In genomic region chr10:131898061-131898460, GRCh38 we compare ENCODE assay signal across 25 cellular contexts.
"Had no signal": no experiment of that assay in that cellular context is flagged by ENCODE, and none has a peak within 500 bp of the region (broad histone marks: within the 10 kb centered on the region; RNA-seq: fewer than 3 reads in every experiment).

No MANE protein-coding gene starts in this region.

- H3K27me3 ChIP-seq: adrenal gland, ascending aorta, pancreas, thyroid gland had no signal

- H3K36me3 Mint-ChIP-seq: activated naive CD8-positive, alpha-beta T cell; mesothelial cell of epicardium; naive thymus-derived CD8-positive, alpha-beta T cell had no signal

- H3K4me3 ChIP-seq: adrenal gland, ascending aorta, left ventricle myocardium inferior, pancreas, thyroid gland had no signal

- H3K4me3 Mint-ChIP-seq: activated naive CD8-positive, alpha-beta T cell; mesothelial cell of epicardium had no signal

- H3K9me3 Mint-ChIP-seq: activated T-cell treated with anti-CD3 and anti-CD28 coated beads, Interleukin-2, amount 50 U/mL, for 4 hours; activated T-helper 2 cell treated with anti-CD3 and anti-CD28 coated beads, Interferon-gamma antibody, Interleukin-2, Interleukin-4, amounts not matched to agents 10 μg/mL and 5 μg/mL and 100 μg/mL, durations not matched to agents 14 hours and 24 hours and 36 hours; mesothelial cell of epicardium; naive thymus-derived CD8-positive, alpha-beta T cell had no signal

- FAIRE-seq: pancreas had no signal

- DNase-seq: activated CD4-positive, alpha-beta T cell treated with anti-CD3 and anti-CD28 coated beads, Interleukin-2, amount 50 U/mL, for 1 hour; activated CD8-positive, alpha-beta memory T cell treated with anti-CD3 and anti-CD28 coated beads, Interleukin-2, amount 50 U/mL, for 48 hours; activated naive CD4-positive, alpha-beta T cell; activated T-cell treated with anti-CD3 and anti-CD28 coated beads, Interleukin-2, amount 50 U/mL, for 4 hours; brain microvascular endothelial cell; central memory CD4-positive, alpha-beta T cell; effector memory CD4-positive, alpha-beta T cell; foreskin keratinocyte; left ventricle myocardium inferior; mammary epithelial cell; naive thymus-derived CD8-positive, alpha-beta T cell; right cardiac atrium; stimulated activated CD4-positive, alpha-beta T cell treated with anti-CD3 and anti-CD28 coated beads, Interleukin-12 subunit alpha, Interleukin-12 subunit beta, amount 100 ng/mL, for 4 hours; stimulated activated CD4-positive, alpha-beta T cell treated with anti-CD3 and anti-CD28 coated beads, Interleukin-4, amount 100 ng/mL, for 4 hours; stimulated activated naive CD8-positive, alpha-beta T cell treated with anti-CD3 and anti-CD28 coated beads, Interleukin-15, Interleukin-2, amounts not matched to agents 100 U/mL and 50 U/mL, for 24 hours; substantia nigra; thyroid gland had no signal

- ATAC-seq: activated CD4-positive, CD25-positive, alpha-beta regulatory T cell treated with anti-CD3 and anti-CD28 coated beads, Interleukin-2, amount 50 U/mL, for 24 hours; activated T-cell treated with anti-CD3 and anti-CD28 coated beads, Interleukin-2, amount 50 U/mL, for 4 hours; foreskin keratinocyte; naive thymus-derived CD8-positive, alpha-beta T cell; pancreas; right cardiac atrium; stimulated activated naive CD8-positive, alpha-beta T cell treated with anti-CD3 and anti-CD28 coated beads, Interleukin-15, Interleukin-2, amounts not matched to agents 100 U/mL and 50 U/mL, for 24 hours had no signal

- H3K36me3 ChIP-seq: adrenal gland, ascending aorta, brain microvascular endothelial cell, left ventricle myocardium inferior, pancreas, thyroid gland had no signal

- H3K27me3 Mint-ChIP-seq: activated naive CD8-positive, alpha-beta T cell had no signal

- H3K9me3 ChIP-seq: adrenal gland, ascending aorta, left ventricle myocardium inferior, pancreas, thyroid gland had no signal

- H3K27ac ChIP-seq: ascending aorta, brain microvascular endothelial cell, foreskin keratinocyte, left ventricle myocardium inferior, pancreas, thyroid gland, VCaP had no signal

- H3K27ac Mint-ChIP-seq: activated naive CD8-positive, alpha-beta T cell; activated T-helper 2 cell treated with anti-CD3 and anti-CD28 coated beads, Interferon-gamma antibody, Interleukin-2, Interleukin-4, amounts not matched to agents 10 μg/mL and 5 μg/mL and 100 μg/mL, durations not matched to agents 14 hours and 24 hours and 36 hours; mesothelial cell of epicardium had no signal
